Comparison of ENCODE assay signal across 10 cellular contexts in the genomic region with DNA sequence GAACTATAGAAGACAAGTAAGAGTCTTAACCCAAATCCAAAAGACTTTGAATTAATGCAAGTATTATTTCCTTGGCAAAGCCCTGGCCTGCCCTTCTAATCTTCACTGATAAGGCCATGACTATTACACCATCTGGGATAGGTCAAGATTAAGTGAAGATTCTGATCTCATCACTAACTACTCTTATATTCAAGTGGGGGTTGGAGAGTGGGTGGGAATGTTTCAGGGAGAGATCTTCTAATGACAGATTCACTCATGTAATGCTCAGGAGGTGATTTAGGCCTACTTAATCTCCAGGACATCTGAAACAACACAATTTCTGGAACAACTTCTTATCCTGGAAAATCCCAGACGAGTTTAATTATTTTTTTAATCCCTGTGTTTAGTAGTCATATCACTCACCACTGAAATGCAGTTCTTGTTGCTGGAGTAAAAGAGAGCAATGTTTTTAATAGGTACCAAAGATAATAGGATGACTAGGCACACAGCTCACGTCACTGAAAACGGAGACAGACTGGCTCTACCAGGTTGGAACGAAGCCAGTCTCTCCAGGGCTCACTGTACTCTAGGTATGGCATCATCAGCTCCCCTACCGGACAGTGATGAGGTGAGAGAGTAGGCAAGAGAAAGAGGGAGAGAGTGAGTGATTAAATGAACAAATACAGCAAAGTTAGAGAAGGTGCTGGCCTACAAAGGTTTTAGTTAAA.
DNase-seq lines count a peak whose midpoint lies in the region; ATAC-seq and TF ChIP-seq lines count a peak whose summit lies in the region.
"Had no signal": no experiment of that assay in that cellular context is flagged by ENCODE, and none has a peak within 500 bp of the region (broad histone marks: within the 10 kb centered on the region; RNA-seq: fewer than 3 reads in every experiment).

No MANE protein-coding gene starts in this region.

- intact Hi-C loops in ascending aorta (cut with DNase I) = no loop called here

- H3K36me3 ChIP-seq in BE2C = no peaks in the 10 kb centered on the region
- no peaks in the 10 kb centered on the region for H3K36me3 ChIP-seq in SK-N-MC (ENCODE audit: insufficient read depth, low read length)
- no peaks in the 10 kb centered on the region for H3K36me3 ChIP-seq in hepatocyte (replicated peaks; ENCODE audit: insufficient read depth, low read depth)
- H3K36me3 ChIP-seq in ascending aorta = no peaks in the 10 kb centered on the region

- no peak overlapping the region for H3K4me2 ChIP-seq in hepatocyte

- no peaks in the 10 kb centered on the region for H3K4me1 ChIP-seq in BE2C
- H3K4me1 ChIP-seq in hepatocyte (ENCODE audit: insufficient read depth) = no peaks in the 10 kb centered on the region
- H3K4me1 ChIP-seq in ascending aorta = no peaks in the 10 kb centered on the region

- no peaks in the 10 kb centered on the region for H3K27me3 ChIP-seq in BE2C
- H3K27me3 ChIP-seq in hepatocyte = no peaks in the 10 kb centered on the region
- H3K27me3 ChIP-seq in ascending aorta = no peaks in the 10 kb centered on the region

- no peaks in the 10 kb centered on the region for H3K79me2 ChIP-seq in hepatocyte

- 0 out of 2 replicates have a peak overlapping the region, but pooled peaks have one; percentile 3 for H3K27ac ChIP-seq in SK-N-MC
- H3K27ac ChIP-seq in hepatocyte = no peak overlapping the region
- no peak overlapping the region for H3K27ac ChIP-seq in ascending aorta

- no peak overlapping the region for H3K9ac ChIP-seq in SK-N-MC (ENCODE audit: insufficient read length)

- H3K4me3 ChIP-seq in BE2C (ENCODE audit: low read depth, low read length) = no peak overlapping the region
- H3K4me3 ChIP-seq in SK-N-MC = no peak overlapping the region
- no peak overlapping the region for H3K4me3 ChIP-seq in hepatocyte
- H3K4me3 ChIP-seq in ascending aorta = no peak overlapping the region

- H3K9me3 ChIP-seq in BE2C (no peaks in the 10 kb centered on the region), SK-N-MC (ENCODE audit: low read depth, low read length) (no peaks in the 10 kb centered on the region), hepatocyte (ENCODE audit: low read depth) (no peaks in the 10 kb centered on the region), ascending aorta (no peaks in the 10 kb centered on the region)

- H3K9me2 ChIP-seq in hepatocyte (replicated peaks; ENCODE audit: insufficient read depth) = no peaks in the 10 kb centered on the region

- DNase-seq in BE2C = peak; percentile 75
- peak; percentile 59 for DNase-seq in LHCN-M2 (ENCODE audit: low read depth)
- no peak for DNase-seq in SK-N-MC (ENCODE audit: low read depth, low spot score)
- peak; percentile 64 for DNase-seq in hepatocyte (ENCODE audit: low spot score)
- DNase-seq in stimulated activated CD4-positive, alpha-beta T cell treated with anti-CD3 and anti-CD28 coated beads, Interleukin-4, amount 100 ng/mL, for 24 hours = no peak
- DNase-seq in NK-92 treated with Interleukin-12 subunit alpha and Interleukin-12 subunit beta, amount 100 ng/mL, for 24 hours (lab: John Stamatoyannopoulos, UW) = no peak
- no peak for DNase-seq in ascending aorta (ENCODE audit: low spot score in 2 of 2)
- DNase-seq: activated CD4-positive, alpha-beta memory T cell treated with anti-CD3 and anti-CD28 coated beads for 36 hours; cerebellar nuclear complex had no signal

- WGBS in hepatocyte (ENCODE audit: low lambda C conversion rate, missing lambda C conversion rate) = 48% methylated on average over 5 of the region's 5 CpGs

- H2AFZ ChIP-seq in hepatocyte = no peak overlapping the region

- H4K20me1 ChIP-seq in hepatocyte (ENCODE audit: insufficient read depth, poor library complexity, severe bottlenecking) = no peaks in the 10 kb centered on the region

- no peak for ATAC-seq in HG03520 (IDR thresholded peaks at IDR 0.05; ENCODE audit: unreplicated experiment)

- peak; percentile 33 for TF ChIP-seq CTCF in BE2C (IDR thresholded peaks at IDR 0.05; ENCODE audit: low read depth, low read length)
- no peak for TF ChIP-seq CTCF in hepatocyte (IDR thresholded peaks at IDR 0.05; ENCODE audit: poor library complexity)
- TF ChIP-seq CTCF in ascending aorta (IDR thresholded peaks at IDR 0.05) = no peak

Comparison
In these comparisons a context has a peak if more than half of its experiments do, and no peak if none do; other contexts are left out.
1. DNase-seq: peak in BE2C (single experiment), LHCN-M2 (single experiment) and hepatocyte (single experiment); none in SK-N-MC (single experiment), stimulated activated CD4-positive, alpha-beta T cell treated with anti-CD3 and anti-CD28 coated beads, Interleukin-4, amount 100 ng/mL, for 24 hours (single experiment), NK-92 treated with Interleukin-12 subunit alpha and Interleukin-12 subunit beta, amount 100 ng/mL, for 24 hours (single experiment) and ascending aorta (0 of 2).